26 cellular contexts compared by ENCODE assay signal in the genomic region with DNA sequence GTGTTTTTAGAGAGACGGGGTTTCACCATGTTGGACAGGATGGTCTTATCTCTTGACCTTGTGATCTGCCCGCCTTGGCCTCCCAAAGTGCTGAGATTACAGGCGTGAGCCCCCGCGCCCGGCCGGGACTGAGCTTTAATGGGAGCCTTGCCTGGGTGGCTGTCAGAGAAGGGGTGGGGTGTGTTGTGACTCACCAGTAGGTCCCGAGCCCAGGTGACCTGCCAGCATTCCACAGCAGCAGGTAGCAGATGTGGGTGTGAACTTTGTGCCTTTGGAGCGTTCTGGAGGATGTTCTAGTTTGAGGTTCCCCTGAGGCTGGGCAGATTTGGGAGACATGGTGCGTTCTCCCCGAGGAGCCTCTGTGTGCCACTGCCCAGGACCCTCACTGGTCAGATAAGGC. TPM values are rescaled to one million over a fixed set of nuclear protein-coding genes. Genes with fewer than 3 reads are reported as not detected.
DNase-seq lines count a peak whose midpoint lies in the region; ATAC-seq and TF ChIP-seq lines count a peak whose summit lies in the region.
"Had no signal": no experiment of that assay in that cellular context is flagged by ENCODE, and none has a peak within 500 bp of the region (broad histone marks: within the 10 kb centered on the region; RNA-seq: fewer than 3 reads in every experiment).

No MANE protein-coding gene starts in this region.

- no peak for DNase-seq in activated CD4-positive, alpha-beta T cell treated with anti-CD3 and anti-CD28 coated beads, Interleukin-2, amount 10 ng/mL, durations not matched to agents 7 days and 5 days
- DNase-seq in activated CD4-positive, alpha-beta T cell treated with anti-CD3 and anti-CD28 coated beads, Interleukin-2, amount 50 U/mL, for 48 hours: no peak
- DNase-seq in adrenal gland (peak in 1 of 7 donors; percentile 56), hepatocyte (ENCODE audit: low spot score) (peak; percentile 81), A673 (ENCODE audit: low spot score) (no peak), activated gamma-delta T cell (lab: John Stamatoyannopoulos, UW) (no peak)
- no peak for DNase-seq in stimulated activated naive B cell treated with anti-CD40 and anti-IgM and Interleukin-4, amounts not matched to agents 10 μg/mL and 1 μg/mL and 100 μg/mL, for 72 hours
- DNase-seq: 8988T; activated CD8-positive, alpha-beta T cell treated with anti-CD3 and anti-CD28 coated beads for 36 hours; activated naive CD4-positive, alpha-beta T cell treated with anti-CD3 and anti-CD28 coated beads, Interleukin-2, amount 10 ng/mL, durations not matched to agents 7 days and 5 days; activated T-cell treated with anti-CD3 and anti-CD28 coated beads, Interleukin-2, amount 50 U/mL, for 4 hours; effector CD8-positive, alpha-beta T cell; heart right ventricle; immature natural killer cell; KBM-7; MV-4-11; NCI-H187; NCI-H226; stimulated activated CD4-positive, alpha-beta T cell treated with anti-CD3 and anti-CD28 coated beads, Interleukin-4, amount 100 ng/mL, for 4 hours; uterus had no signal

- H3K9me3 Mint-ChIP-seq in activated CD4-positive, alpha-beta T cell treated with anti-CD3 and anti-CD28 coated beads, Interleukin-2, amount 10 ng/mL, durations not matched to agents 7 days and 5 days: no peaks in the 10 kb centered on the region
- H3K9me3 Mint-ChIP-seq in stimulated activated naive B cell treated with anti-CD40 and anti-IgM and Interleukin-4, amounts not matched to agents 10 μg/mL and 1 μg/mL and 100 μg/mL, for 72 hours: no peaks in the 10 kb centered on the region
- H3K9me3 Mint-ChIP-seq: activated CD8-positive, alpha-beta T cell treated with anti-CD3 and anti-CD28 coated beads for 36 hours; activated naive CD4-positive, alpha-beta T cell treated with anti-CD3 and anti-CD28 coated beads, Interleukin-2, amount 10 ng/mL, durations not matched to agents 7 days and 5 days; activated T-cell treated with anti-CD3 and anti-CD28 coated beads, Interleukin-2, amount 50 U/mL, for 4 hours; WTC11 had no signal

- no peak for TF ChIP-seq POLR2A in adrenal gland (IDR thresholded peaks at IDR 0.05)

- H3K27me3 Mint-ChIP-seq in activated CD4-positive, alpha-beta T cell treated with anti-CD3 and anti-CD28 coated beads, Interleukin-2, amount 10 ng/mL, durations not matched to agents 7 days and 5 days: no peaks in the 10 kb centered on the region
- no peaks in the 10 kb centered on the region for H3K27me3 Mint-ChIP-seq in stimulated activated naive B cell treated with anti-CD40 and anti-IgM and Interleukin-4, amounts not matched to agents 10 μg/mL and 1 μg/mL and 100 μg/mL, for 72 hours
- H3K27me3 Mint-ChIP-seq: activated CD8-positive, alpha-beta T cell treated with anti-CD3 and anti-CD28 coated beads for 36 hours; activated naive CD4-positive, alpha-beta T cell treated with anti-CD3 and anti-CD28 coated beads, Interleukin-2, amount 10 ng/mL, durations not matched to agents 7 days and 5 days had no signal

- H2AFZ ChIP-seq in hepatocyte: no peak overlapping the region

- H3K79me2 ChIP-seq in hepatocyte: peaks cover 86% of the 10 kb centered on the region

- H3K4me3 Mint-ChIP-seq in activated CD4-positive, alpha-beta T cell treated with anti-CD3 and anti-CD28 coated beads, Interleukin-2, amount 10 ng/mL, durations not matched to agents 7 days and 5 days: no peak overlapping the region
- no peak overlapping the region for H3K4me3 Mint-ChIP-seq in stimulated activated naive B cell treated with anti-CD40 and anti-IgM and Interleukin-4, amounts not matched to agents 10 μg/mL and 1 μg/mL and 100 μg/mL, for 72 hours
- H3K4me3 Mint-ChIP-seq: activated CD8-positive, alpha-beta T cell treated with anti-CD3 and anti-CD28 coated beads for 36 hours; activated naive CD4-positive, alpha-beta T cell treated with anti-CD3 and anti-CD28 coated beads, Interleukin-2, amount 10 ng/mL, durations not matched to agents 7 days and 5 days; activated T-cell treated with anti-CD3 and anti-CD28 coated beads, Interleukin-2, amount 50 U/mL, for 4 hours; immature natural killer cell; WTC11 had no signal

- CTCF ChIA-PET in activated CD4-positive, alpha-beta T cell treated with anti-CD3 and anti-CD28 coated beads, Interleukin-2, amount 10 ng/mL, durations not matched to agents 7 days and 5 days (lab: Charles Lee): interaction anchor here (0.7 to 2.5 kb wide), 2 partner anchors 13 to 143 kb away, joined by 3 to 11 read pairs; partner anchors contain the start of gene U2AF2
- CTCF ChIA-PET in A673 (lab: Charles Lee): no interaction called here

- H4K20me1 ChIP-seq in hepatocyte (ENCODE audit: insufficient read depth, poor library complexity, severe bottlenecking): peaks cover 82% of the 10 kb centered on the region

- H3K9me3 ChIP-seq in adrenal gland (replicated peaks in 1 of 3) (no peaks in the 10 kb centered on the region), hepatocyte (ENCODE audit: low read depth) (no peaks in the 10 kb centered on the region), A673 (ENCODE audit: low read depth, low read length, poor library complexity, severe bottlenecking) (no peaks in the 10 kb centered on the region)
- H3K9me3 ChIP-seq: heart right ventricle, neutrophil, uterus had no signal

- no TSS peak for BruUV-seq in A673 (replicated peaks; lab: Mats Ljungman, UMichigan)

- H3K4me3 ChIP-seq in adrenal gland (no peak overlapping the region), hepatocyte (no peak overlapping the region), A673 (ENCODE audit: low read depth, low read length, poor library complexity, severe bottlenecking) (no peak overlapping the region)
- H3K4me3 ChIP-seq: heart right ventricle, lung, SK-N-MC, uterus had no signal

- intact Hi-C loops in adrenal gland (cut with DNase I) (no loop called here), A673 (cut with micrococcal nuclease; ENCODE audit: unreplicated experiment) (no loop called here)

- H3K4me2 ChIP-seq in hepatocyte: peak overlapping the region; percentile 66

- peak overlapping the region in 4 of 5 donors; percentile 4 to 66 (median 40) for H3K27ac ChIP-seq in adrenal gland
- peak overlapping the region; percentile 75 for H3K27ac ChIP-seq in hepatocyte
- no peak overlapping the region for H3K27ac ChIP-seq in A673 (ENCODE audit: low read depth, low read length, poor library complexity, severe bottlenecking)
- H3K27ac ChIP-seq: heart right ventricle, HL-60, neutrophil, SK-N-MC, uterus had no signal

- TF ChIP-seq CTCF in adrenal gland (IDR thresholded peaks at IDR 0.05) (no peak), hepatocyte (IDR thresholded peaks at IDR 0.05; ENCODE audit: poor library complexity) (no peak), A673 (conservative IDR thresholded peaks at IDR 0.05; ENCODE audit: low read depth, low read length) (no peak)

- H3K36me3 Mint-ChIP-seq in activated CD4-positive, alpha-beta T cell treated with anti-CD3 and anti-CD28 coated beads, Interleukin-2, amount 10 ng/mL, durations not matched to agents 7 days and 5 days (ENCODE audit: low read depth): peaks cover 54% of the 10 kb centered on the region
- H3K36me3 Mint-ChIP-seq in stimulated activated naive B cell treated with anti-CD40 and anti-IgM and Interleukin-4, amounts not matched to agents 10 μg/mL and 1 μg/mL and 100 μg/mL, for 72 hours: peaks cover 50 to 65% of the 10 kb centered on the region in 2 donors

- POLR2A ChIA-PET in activated CD4-positive, alpha-beta T cell treated with anti-CD3 and anti-CD28 coated beads, Interleukin-2, amount 10 ng/mL, durations not matched to agents 7 days and 5 days (lab: Charles Lee): no interaction called here
- POLR2A ChIA-PET in A673 (lab: Charles Lee; ENCODE audit: low non-redundant PET): no interaction called here

- H3K4me1 ChIP-seq in adrenal gland (replicated peaks in 1 of 2) (peaks cover 0 to 17% of the 10 kb centered on the region in 2 donors), hepatocyte (ENCODE audit: insufficient read depth) (peaks cover 15% of the 10 kb centered on the region), A673 (ENCODE audit: insufficient read depth, low read length, poor library complexity, severe bottlenecking) (peaks cover 38% of the 10 kb centered on the region)
- H3K4me1 ChIP-seq: uterus had no signal

- H3K27me3 ChIP-seq in adrenal gland (no peaks in the 10 kb centered on the region), hepatocyte (no peaks in the 10 kb centered on the region), A673 (replicated peaks; ENCODE audit: insufficient read depth, low read depth, low read length, poor library complexity) (no peaks in the 10 kb centered on the region)
- H3K27me3 ChIP-seq: heart right ventricle, neutrophil, uterus had no signal

- peaks cover 0 to 74% of the 10 kb centered on the region in 2 donors for H3K36me3 ChIP-seq in adrenal gland (replicated peaks in 1 of 2)
- H3K36me3 ChIP-seq in hepatocyte (replicated peaks; ENCODE audit: insufficient read depth, low read depth): no peaks in the 10 kb centered on the region
- peaks cover 72% of the 10 kb centered on the region for H3K36me3 ChIP-seq in A673 (ENCODE audit: insufficient read depth, low read length, poor library complexity, severe bottlenecking)
- H3K36me3 ChIP-seq: uterus had no signal

- ATAC-seq in stimulated activated naive B cell treated with anti-CD40 and anti-IgM and Interleukin-4, amounts not matched to agents 10 μg/mL and 1 μg/mL and 100 μg/mL, for 72 hours (replicated peaks): no peak
- no peak for ATAC-seq in HG03378 (IDR thresholded peaks at IDR 0.05; ENCODE audit: unreplicated experiment)
- ATAC-seq: activated CD8-positive, alpha-beta T cell treated with anti-CD3 and anti-CD28 coated beads for 36 hours; activated T-cell treated with anti-CD3 and anti-CD28 coated beads, Interleukin-2, amount 50 U/mL, for 4 hours; heart right ventricle; WTC11 had no signal

- H3K27ac Mint-ChIP-seq in activated CD4-positive, alpha-beta T cell treated with anti-CD3 and anti-CD28 coated beads, Interleukin-2, amount 10 ng/mL, durations not matched to agents 7 days and 5 days: peak overlapping the region; percentile 25
- H3K27ac Mint-ChIP-seq in stimulated activated naive B cell treated with anti-CD40 and anti-IgM and Interleukin-4, amounts not matched to agents 10 μg/mL and 1 μg/mL and 100 μg/mL, for 72 hours: peak overlapping the region; percentile 25
- H3K27ac Mint-ChIP-seq: activated CD8-positive, alpha-beta T cell treated with anti-CD3 and anti-CD28 coated beads for 36 hours; WTC11 had no signal

- H3K9me2 ChIP-seq in hepatocyte (replicated peaks; ENCODE audit: insufficient read depth): no peaks in the 10 kb centered on the region

- peaks cover 8% of the 10 kb centered on the region for H3K4me1 Mint-ChIP-seq in activated CD4-positive, alpha-beta T cell treated with anti-CD3 and anti-CD28 coated beads, Interleukin-2, amount 10 ng/mL, durations not matched to agents 7 days and 5 days
- H3K4me1 Mint-ChIP-seq in stimulated activated naive B cell treated with anti-CD40 and anti-IgM and Interleukin-4, amounts not matched to agents 10 μg/mL and 1 μg/mL and 100 μg/mL, for 72 hours: peaks cover 34 to 36% of the 10 kb centered on the region in 2 donors

- WGBS in adrenal gland, 4 donors: 30 to 71% (median 48%) methylated on average over 9 to 11 of the region's 11 CpGs
- WGBS in hepatocyte (ENCODE audit: low lambda C conversion rate, missing lambda C conversion rate): 72% methylated on average over 11 of the region's 11 CpGs

RNA-seq across cellular contexts. Expression of gene EPN1, which starts 7.1 kb away (rescaled TPM):
- total RNA-seq in activated CD4-positive, alpha-beta T cell treated with anti-CD3 and anti-CD28 coated beads, Interleukin-2, amount 10 ng/mL, durations not matched to agents 7 days and 5 days: 10 to 100 TPM; 50.8 to 64.2 TPM
- total RNA-seq in adrenal gland (100 to 1,000 TPM; 119 to 235 (median 162) TPM), hepatocyte (40.2 and 74.8 TPM in 2 replicates), A673 (2021) (178 and 186 TPM in 2 replicates)
- polyA plus RNA-seq in adrenal gland (100 to 1,000 TPM in 1 of 3 donors, 10 to 100 TPM in 2; 27.8 to 151 (median 77.1) TPM), hepatocyte (154 and 165 TPM in 2 replicates)

RNA-seq across cellular contexts. Expression of gene U2AF2, which starts 13.1 kb away (rescaled TPM):
- 100 to 1,000 TPM; 239 to 281 TPM for total RNA-seq in activated CD4-positive, alpha-beta T cell treated with anti-CD3 and anti-CD28 coated beads, Interleukin-2, amount 10 ng/mL, durations not matched to agents 7 days and 5 days
- 100 to 1,000 TPM in 6 of 8 donors, 10 to 100 TPM in 2; 76.0 to 178 (median 122) TPM for total RNA-seq in adrenal gland
- 100 to 1,000 TPM in 1 of 3 donors, 10 to 100 TPM in 2; 58.9 to 243 (median 85.3) TPM for polyA plus RNA-seq in adrenal gland
- total RNA-seq in hepatocyte: 94.6 and 99.6 TPM in 2 replicates
- polyA plus RNA-seq in hepatocyte: 16.1 and 18.0 TPM in 2 replicates
- 385 and 411 TPM in 2 replicates for total RNA-seq in A673 (2021)

RNA-seq across cellular contexts. Expression of gene CCDC106, which starts 19.9 kb away (rescaled TPM):
- 1 to 10 TPM; 8.3 to 8.8 TPM for total RNA-seq in activated CD4-positive, alpha-beta T cell treated with anti-CD3 and anti-CD28 coated beads, Interleukin-2, amount 10 ng/mL, durations not matched to agents 7 days and 5 days
- total RNA-seq in adrenal gland: 10 to 100 TPM; 22.1 to 42.8 (median 27.9) TPM
- 10 to 100 TPM; 14.8 to 63.8 (median 42.8) TPM for polyA plus RNA-seq in adrenal gland
- total RNA-seq in hepatocyte: 13.0 and 18.3 TPM in 2 replicates
- polyA plus RNA-seq in hepatocyte: 30.5 and 31.7 TPM in 2 replicates
- 39.9 and 41.5 TPM in 2 replicates for total RNA-seq in A673 (2021)

RNA-seq across cellular contexts. Expression of gene ZNF581, which starts 24.5 kb away (rescaled TPM):
- total RNA-seq in activated CD4-positive, alpha-beta T cell treated with anti-CD3 and anti-CD28 coated beads, Interleukin-2, amount 10 ng/mL, durations not matched to agents 7 days and 5 days: 10 to 100 TPM; 24.1 to 25.5 TPM
- total RNA-seq in adrenal gland (10 to 100 TPM; 16.8 to 55.7 (median 23.7) TPM), hepatocyte (12.2 and 17.3 TPM in 2 replicates), A673 (2021) (37.1 and 38.4 TPM in 2 replicates)
- polyA plus RNA-seq in adrenal gland (10 to 100 TPM in 2 of 3 donors, 1 to 10 TPM in 1; 8.7 to 23.3 (median 22.4) TPM), hepatocyte (14.2 and 22.5 TPM in 2 replicates)

RNA-seq across cellular contexts. Expression of gene ZNF580, which starts 27.2 kb away (rescaled TPM):
- total RNA-seq in activated CD4-positive, alpha-beta T cell treated with anti-CD3 and anti-CD28 coated beads, Interleukin-2, amount 10 ng/mL, durations not matched to agents 7 days and 5 days: 10 to 100 TPM; 44.6 to 45.9 TPM
- total RNA-seq in adrenal gland: 10 to 100 TPM; 23.3 to 68.7 (median 46.0) TPM
- 100 to 1,000 TPM in 1 of 3 donors, 10 to 100 TPM in 2; 16.6 to 101 (median 97.5) TPM for polyA plus RNA-seq in adrenal gland
- total RNA-seq in hepatocyte: 6.1 and 10.1 TPM in 2 replicates
- 53.8 and 71.5 TPM in 2 replicates for polyA plus RNA-seq in hepatocyte
- 49.1 and 65.7 TPM in 2 replicates for total RNA-seq in A673 (2021)
